In the genomic region with DNA sequence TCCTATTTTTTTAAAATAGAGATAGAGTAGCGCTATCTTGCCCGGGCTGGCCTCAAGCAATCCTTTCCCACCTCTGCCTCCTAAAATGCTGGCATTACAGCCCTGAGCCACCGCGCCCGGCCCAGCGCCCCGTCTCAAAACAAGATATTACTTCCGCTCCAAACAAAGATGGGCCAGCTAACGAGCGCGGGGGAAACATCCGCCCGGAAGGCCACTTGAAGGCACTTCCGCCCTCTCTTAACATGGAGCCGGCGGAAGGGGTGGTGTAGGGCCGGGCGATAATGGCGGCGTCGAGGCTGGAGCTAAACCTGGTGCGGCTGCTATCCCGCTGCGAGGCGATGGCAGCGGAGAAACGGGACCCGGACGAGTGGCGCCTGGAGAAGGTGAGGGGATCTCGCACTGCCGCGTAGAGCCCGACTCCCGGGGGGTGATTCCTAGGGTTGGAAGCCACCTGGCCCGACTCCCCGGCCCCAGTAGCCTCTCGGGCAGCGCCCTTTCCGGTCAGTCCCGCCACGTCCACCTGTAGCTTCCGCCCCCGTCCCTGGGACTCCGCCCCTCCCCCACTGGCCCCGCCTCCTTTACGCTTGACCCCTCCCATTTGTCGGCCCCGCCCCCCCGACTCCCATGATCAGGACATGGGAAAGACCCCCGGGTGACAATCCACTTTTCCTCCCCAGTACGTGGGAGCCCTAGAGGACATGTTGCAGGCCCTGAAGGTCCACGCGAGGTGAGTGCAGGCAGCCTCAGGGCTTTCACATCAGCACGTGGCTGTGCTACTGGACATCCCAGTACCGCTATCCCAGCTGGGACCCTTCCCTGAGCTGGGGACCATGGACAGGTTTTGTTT, we compare ENCODE assay signal across 7 cellular contexts.
DNase-seq lines count a peak whose midpoint lies in the region; ATAC-seq and TF ChIP-seq lines count a peak whose summit lies in the region.

USE1 (plus strand) TSS at position 233 of the 847 bp plus-strand sequence; CDS start at position 282, 49 bp downstream.

- H3K9ac ChIP-seq in iPS-20b (ENCODE audit: low read depth, low read length): peak within 1 kb of the TSS; percentile 96

- no peak for TF ChIP-seq CTCF in VCaP (conservative IDR thresholded peaks at IDR 0.05)

- peaks cover 30% of the 10 kb centered on the region for H3K36me3 ChIP-seq in iPS-20b (ENCODE audit: insufficient read depth, low read depth, low read length)

- peak; percentile 95 for TF ChIP-seq POLR2A in GM18505 (IDR thresholded peaks at IDR 0.05; ENCODE audit: borderline replicate concordance, extremely low read depth, insufficient read depth, insufficient read length)

- ATAC-seq in GM18505 (IDR thresholded peaks at IDR 0.05; ENCODE audit: unreplicated experiment): peak; percentile 66
- ATAC-seq in HG03066 (IDR thresholded peaks at IDR 0.05; ENCODE audit: low read depth, unreplicated experiment): peak; percentile 80

- in situ Hi-C loops in T47D (cut with HindIII; ENCODE audit: low pct_unique_long_range_greater_than_20kb, low sequenced_read_pairs): no loop called here

- peaks cover 5% of the 10 kb centered on the region for H3K4me1 ChIP-seq in iPS-20b (ENCODE audit: insufficient read depth, low read length)

- H3K9me3 ChIP-seq in iPS-20b (ENCODE audit: insufficient read depth, low read depth, low read length): no peaks in the 10 kb centered on the region

- peak; percentile 89 for DNase-seq in NCI-H2196 (lab: John Stamatoyannopoulos, UW; ENCODE audit: unreplicated experiment)
- DNase-seq in T47D (ENCODE audit: low read depth in 1 of 2, low spot score in 1 of 2): peak; percentile 81 to 92

- peak within 1 kb of the TSS; percentile 85 for H3K4me3 ChIP-seq in iPS-20b (ENCODE audit: low read length)
- peak within 1 kb of the TSS; percentile 47 to 68 (median 55) for H3K4me3 ChIP-seq in skin epidermis

- H3K27me3 ChIP-seq in iPS-20b (ENCODE audit: insufficient read depth, low read length): no peaks in the 10 kb centered on the region

- H3K27ac ChIP-seq in VCaP: peak within 1 kb of the TSS; percentile 95
- H3K27ac ChIP-seq in iPS-20b (ENCODE audit: low read length): peak within 1 kb of the TSS; percentile 86
- H3K27ac ChIP-seq in skin epidermis: peak within 1 kb of the TSS; percentile 67 to 98 (median 94)

Comparison
In these comparisons a context has a peak if more than half of its experiments do, and no peak if none do; other contexts are left out.
1. Peak in every context shown above with its lines: DNase-seq, ATAC-seq, H3K4me3 ChIP-seq and H3K27ac ChIP-seq.